Comparison of ENCODE assay signal across 16 cellular contexts in the genomic region with DNA sequence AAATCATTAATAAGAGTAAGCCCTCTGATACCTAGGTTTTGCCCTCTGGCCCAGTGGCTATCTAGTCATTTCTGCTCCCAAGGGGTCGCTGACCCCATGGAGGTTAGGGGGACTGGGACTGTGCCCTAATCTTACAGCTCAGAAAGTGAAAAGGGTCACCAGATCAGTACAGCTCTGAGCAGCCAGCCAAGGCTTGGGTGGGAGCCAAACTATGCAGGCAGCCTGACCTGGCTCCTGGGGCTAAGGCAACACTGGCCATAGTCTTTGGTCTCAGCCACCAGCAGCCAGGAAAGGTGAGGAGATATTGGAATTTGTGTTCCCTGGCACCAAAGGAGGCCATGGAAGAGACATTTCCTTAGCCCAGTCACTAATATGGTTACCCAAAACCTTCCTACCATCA.
"Had no signal": no experiment of that assay in that cellular context is flagged by ENCODE, and none has a peak within 500 bp of the region (broad histone marks: within the 10 kb centered on the region; RNA-seq: fewer than 3 reads in every experiment).

No MANE protein-coding gene starts in this region.

- H3K4me1 ChIP-seq: esophagus muscularis mucosa, gastrocnemius medialis, upper lobe of left lung, uterus had no signal

- H3K4me3 ChIP-seq: esophagus muscularis mucosa, gastrocnemius medialis, pancreas, tibial artery, upper lobe of left lung, uterus had no signal

- H3K27me3 ChIP-seq: esophagus muscularis mucosa, pancreas, tibial artery, upper lobe of left lung, uterus had no signal

- DNase-seq: effector memory CD8-positive, alpha-beta T cell; gastrocnemius medialis; islet precursor cell; mesendoderm; naive B cell; occipital lobe; stimulated activated CD4-positive, alpha-beta T cell treated with anti-CD3 and anti-CD28 coated beads, Interleukin-12 subunit alpha, Interleukin-12 subunit beta, amount 100 ng/mL, for 4 hours; stimulated activated naive CD4-positive, alpha-beta T cell; tibial artery; upper lobe of left lung; uterus had no signal

- ATAC-seq: effector memory CD8-positive, alpha-beta T cell; gastrocnemius medialis; sciatic nerve had no signal

- H3K9me3 ChIP-seq: esophagus muscularis mucosa, gastrocnemius medialis, pancreas, tibial artery, upper lobe of left lung, uterus had no signal

- H3K27ac ChIP-seq: epithelial cell of prostate, esophagus muscularis mucosa, gastrocnemius medialis, pancreas, tibial artery, upper lobe of left lung, uterus had no signal

- H3K36me3 ChIP-seq: esophagus muscularis mucosa, gastrocnemius medialis, pancreas, tibial artery, upper lobe of left lung, uterus had no signal

- FAIRE-seq: colon, pancreas had no signal
